In genomic region chr2:64929329-64929728, GRCh38 we compare ENCODE assay signal across 12 cellular contexts.
"Had no signal": no experiment of that assay in that cellular context is flagged by ENCODE, and none has a peak within 500 bp of the region (broad histone marks: within the 10 kb centered on the region; RNA-seq: fewer than 3 reads in every experiment).

No MANE protein-coding gene starts in this region.

- H3K4me1 ChIP-seq: body of pancreas, gastroesophageal sphincter had no signal

- H3K4me3 ChIP-seq: body of pancreas, gastroesophageal sphincter, heart right ventricle, lung, thoracic aorta, upper lobe of right lung had no signal

- H3K9me3 ChIP-seq: body of pancreas, gastroesophageal sphincter, thoracic aorta, upper lobe of right lung had no signal

- H3K27me3 ChIP-seq: body of pancreas, gastroesophageal sphincter, heart right ventricle, upper lobe of right lung had no signal

- H3K36me3 ChIP-seq: gastroesophageal sphincter, heart right ventricle, thoracic aorta, upper lobe of right lung had no signal

- H3K27ac ChIP-seq: body of pancreas, gastroesophageal sphincter, heart right ventricle, thoracic aorta, upper lobe of right lung had no signal

- DNase-seq: activated CD4-positive, alpha-beta T cell treated with anti-CD3 and anti-CD28 coated beads, Interleukin-2, amount 50 U/mL, for 1 hour; activated naive CD8-positive, alpha-beta T cell treated with anti-CD3 and anti-CD28 coated beads for 36 hours; body of pancreas; erythroblast; heart right ventricle; left colon; stimulated activated CD4-positive, alpha-beta T cell treated with anti-CD3 and anti-CD28 coated beads, Interleukin-1b, Interleukin-23, amount 100 ng/mL, for 48 hours; upper lobe of right lung had no signal

- ATAC-seq: activated CD4-positive, CD25-positive, alpha-beta regulatory T cell treated with anti-CD3 and anti-CD28 coated beads, Interleukin-2, amount 50 U/mL, for 24 hours; body of pancreas; gastroesophageal sphincter; heart right ventricle; left colon; upper lobe of right lung had no signal
